8 cellular contexts compared by ENCODE assay signal in the genomic region with DNA sequence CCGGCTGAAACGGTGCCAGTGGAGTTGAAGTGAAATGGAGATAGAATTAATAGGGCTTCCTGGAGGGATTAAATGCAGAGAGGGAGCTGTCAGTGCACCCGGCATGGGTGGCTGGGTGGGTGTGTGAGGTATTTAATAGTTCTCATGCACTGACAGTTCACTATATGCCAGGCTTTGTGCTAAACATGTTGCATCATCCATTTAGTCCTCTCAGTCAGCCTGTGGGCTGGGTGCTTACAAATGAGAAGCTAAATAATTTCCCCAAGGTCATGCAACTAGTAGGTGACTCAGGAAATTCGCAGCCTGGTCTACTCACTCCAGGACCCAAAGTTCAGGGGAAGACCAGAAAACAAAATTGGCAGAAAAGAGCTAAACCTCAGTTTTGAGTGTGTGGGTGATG.
DNase-seq lines count a peak whose midpoint lies in the region; ATAC-seq and TF ChIP-seq lines count a peak whose summit lies in the region.

No MANE protein-coding gene starts in this region.

- 71% methylated on average over 4 of the region's 4 CpGs for WGBS in hepatocyte (ENCODE audit: low lambda C conversion rate, missing lambda C conversion rate)

- H3K4me2 ChIP-seq in hepatocyte: no peak overlapping the region

- no peaks in the 10 kb centered on the region for H4K20me1 ChIP-seq in hepatocyte (ENCODE audit: insufficient read depth, poor library complexity, severe bottlenecking)

- no peaks in the 10 kb centered on the region for H3K9me3 ChIP-seq in hepatocyte (ENCODE audit: low read depth)

- no peaks in the 10 kb centered on the region for H3K4me1 ChIP-seq in hepatocyte (ENCODE audit: insufficient read depth)

- H3K27me3 Mint-ChIP-seq in activated T-helper 1 cell treated with anti-CD3 and anti-CD28 coated beads, Interleukin-12 subunit alpha, Interleukin-12 subunit beta, Interleukin-2, Interleukin-4 antibody, amounts not matched to agents 30 ng/mL and 10 ng/mL and 1 ng/mL, durations not matched to agents 14 hours and 24 hours and 36 hours (ENCODE audit: insufficient read depth): peaks cover 15% of the 10 kb centered on the region
- no peaks in the 10 kb centered on the region for H3K27me3 Mint-ChIP-seq in type B pancreatic cell

- no peak overlapping the region for H3K4me3 ChIP-seq in skeletal muscle cell (ENCODE audit: low read depth, low read length)
- H3K4me3 ChIP-seq in hepatocyte: no peak overlapping the region

- no peaks in the 10 kb centered on the region for H3K36me3 ChIP-seq in hepatocyte (replicated peaks; ENCODE audit: insufficient read depth, low read depth)

- ATAC-seq in HG03432 (IDR thresholded peaks at IDR 0.05; ENCODE audit: unreplicated experiment): peak; percentile 64
- no peak for ATAC-seq in GM18858 (IDR thresholded peaks at IDR 0.05; ENCODE audit: unreplicated experiment)

- no peak for TF ChIP-seq CTCF in type B pancreatic cell (conservative IDR thresholded peaks at IDR 0.05)
- TF ChIP-seq CTCF in hepatocyte (IDR thresholded peaks at IDR 0.05; ENCODE audit: poor library complexity): no peak

- H3K4me3 Mint-ChIP-seq in activated T-helper 1 cell treated with anti-CD3 and anti-CD28 coated beads, Interleukin-12 subunit alpha, Interleukin-12 subunit beta, Interleukin-2, Interleukin-4 antibody, amounts not matched to agents 30 ng/mL and 10 ng/mL and 1 ng/mL, durations not matched to agents 14 hours and 24 hours and 36 hours: peak overlapping the region; percentile 62
- H3K4me3 Mint-ChIP-seq in type B pancreatic cell: no peak overlapping the region

- no peaks in the 10 kb centered on the region for H3K27me3 ChIP-seq in hepatocyte

- no peaks in the 10 kb centered on the region for H3K79me2 ChIP-seq in hepatocyte

- DNase-seq in GM04503 (ENCODE audit: low read depth): peak; percentile 32
- peak; percentile 7 for DNase-seq in activated T-helper 1 cell treated with anti-CD3 and anti-CD28 coated beads, Interleukin-12 subunit alpha, Interleukin-12 subunit beta, Interleukin-2, Interleukin-4 antibody, amounts not matched to agents 30 ng/mL and 10 ng/mL and 1 ng/mL, durations not matched to agents 14 hours and 24 hours and 36 hours (ENCODE audit: low spot score)
- DNase-seq in skeletal muscle cell (ENCODE audit: low read depth): peak; percentile 38
- no peak for DNase-seq in T-helper 9 cell
- no peak for DNase-seq in type B pancreatic cell (ENCODE audit: extremely low spot score, unreplicated experiment)
- DNase-seq in hepatocyte (ENCODE audit: low spot score): no peak

- no peak overlapping the region for H3K27ac ChIP-seq in hepatocyte

- no peaks in the 10 kb centered on the region for H3K9me3 Mint-ChIP-seq in activated T-helper 1 cell treated with anti-CD3 and anti-CD28 coated beads, Interleukin-12 subunit alpha, Interleukin-12 subunit beta, Interleukin-2, Interleukin-4 antibody, amounts not matched to agents 30 ng/mL and 10 ng/mL and 1 ng/mL, durations not matched to agents 14 hours and 24 hours and 36 hours
- H3K9me3 Mint-ChIP-seq in type B pancreatic cell: peaks cover 8% of the 10 kb centered on the region

- peaks cover 21% of the 10 kb centered on the region for H3K4me1 Mint-ChIP-seq in activated T-helper 1 cell treated with anti-CD3 and anti-CD28 coated beads, Interleukin-12 subunit alpha, Interleukin-12 subunit beta, Interleukin-2, Interleukin-4 antibody, amounts not matched to agents 30 ng/mL and 10 ng/mL and 1 ng/mL, durations not matched to agents 14 hours and 24 hours and 36 hours (ENCODE audit: low read depth)
- H3K4me1 Mint-ChIP-seq in type B pancreatic cell (ENCODE audit: unreplicated experiment): peaks cover 28% of the 10 kb centered on the region

- H3K27ac Mint-ChIP-seq in activated T-helper 1 cell treated with anti-CD3 and anti-CD28 coated beads, Interleukin-12 subunit alpha, Interleukin-12 subunit beta, Interleukin-2, Interleukin-4 antibody, amounts not matched to agents 30 ng/mL and 10 ng/mL and 1 ng/mL, durations not matched to agents 14 hours and 24 hours and 36 hours: peak overlapping the region; percentile 95
- no peak overlapping the region for H3K27ac Mint-ChIP-seq in type B pancreatic cell

- H3K36me3 Mint-ChIP-seq in activated T-helper 1 cell treated with anti-CD3 and anti-CD28 coated beads, Interleukin-12 subunit alpha, Interleukin-12 subunit beta, Interleukin-2, Interleukin-4 antibody, amounts not matched to agents 30 ng/mL and 10 ng/mL and 1 ng/mL, durations not matched to agents 14 hours and 24 hours and 36 hours (ENCODE audit: low read depth): no peaks in the 10 kb centered on the region
- no peaks in the 10 kb centered on the region for H3K36me3 Mint-ChIP-seq in type B pancreatic cell

- intact Hi-C loops in activated T-helper 1 cell treated with anti-CD3 and anti-CD28 coated beads, Interleukin-12 subunit alpha, Interleukin-12 subunit beta, Interleukin-2, Interleukin-4 antibody, amounts not matched to agents 30 ng/mL and 10 ng/mL and 1 ng/mL, durations not matched to agents 14 hours and 24 hours and 36 hours (cut with micrococcal nuclease): loop anchor here (1.0 to 2.0 kb wide), 16 partner anchors 25 to 414 kb away; a partner anchor contains a TSS

- no peak overlapping the region for H2AFZ ChIP-seq in hepatocyte

- no peaks in the 10 kb centered on the region for H3K9me2 ChIP-seq in hepatocyte (replicated peaks; ENCODE audit: insufficient read depth)

Comparison
In these comparisons a context has a peak if more than half of its experiments do, and no peak if none do; other contexts are left out.
1. DNase-seq: peak in GM04503 (single experiment), activated T-helper 1 cell treated with anti-CD3 and anti-CD28 coated beads, Interleukin-12 subunit alpha, Interleukin-12 subunit beta, Interleukin-2, Interleukin-4 antibody, amounts not matched to agents 30 ng/mL and 10 ng/mL and 1 ng/mL, durations not matched to agents 14 hours and 24 hours and 36 hours (single experiment) and skeletal muscle cell (single experiment); none in T-helper 9 cell (single experiment), type B pancreatic cell (single experiment) and hepatocyte (single experiment).